In genomic region chr6:43059168-43060033, GRCh38 we compare ENCODE assay signal across 8 cellular contexts. TPM values are rescaled to one million over a fixed set of nuclear protein-coding genes. Genes with fewer than 3 reads are reported as not detected.
A peak's percentile ranks its signal among the peaks of the same experiment; 100 is the strongest.
DNase-seq lines count a peak whose midpoint lies in the region; ATAC-seq and TF ChIP-seq lines count a peak whose summit lies in the region.

KLC4 (plus strand) TSS chr6:43059631; CDS start chr6:43061336, 1,705 bp downstream.
MRPL2 (minus strand) TSS chr6:43059434; CDS start chr6:43059381, 53 bp downstream.

- peak; percentile 90 for DNase-seq in AG04449 (ENCODE audit: low read depth, low spot score)
- peak; percentile 96 for DNase-seq in NCI-H2227 treated with DMSO at 0.1 percent for 48 hours (lab: John Stamatoyannopoulos, UW)
- DNase-seq in WTC11 (ENCODE audit: low spot score) = peak; percentile 99
- peak; percentile 91 to 100 (median 98) for DNase-seq in caudate nucleus (lab: John Stamatoyannopoulos, UW)
- peak; percentile 96 to 97 (median 96) for DNase-seq in immature natural killer cell
- DNase-seq in smooth muscle cell of the brain vasculature (ENCODE audit: low read depth, low spot score) = peak; percentile 97

- peak within 1 kb of the TSS; percentile 98 for H3K27ac ChIP-seq in caudate nucleus (ENCODE audit: low read depth, low read length)

- H3K4me3 ChIP-seq in AG04449 (ENCODE audit: low read depth, low read length) = peak within 1 kb of the TSS; percentile 98

- H3K27ac Mint-ChIP-seq in WTC11 = peak within 1 kb of the TSS; percentile 99
- H3K27ac Mint-ChIP-seq in immature natural killer cell = peak within 1 kb of the TSS; percentile 98 to 100 (median 99)

- H3K4me3 Mint-ChIP-seq in WTC11 (peak within 1 kb of the TSS; percentile 91), immature natural killer cell (peak within 1 kb of the TSS; percentile 95 to 99 (median 98))

- POLR2A ChIA-PET in AG04449 (lab: Yijun Ruan, JAX) = interaction anchor here (0.6 to 1.8 kb wide), 6 partner anchors 20 to 114 kb away, joined by 3 to 7 read pairs (median 3); partner anchors contain the start of gene KLHDC3
- POLR2A ChIA-PET in WTC11 (lab: Charles Lee) = interaction anchor here (0.6 to 1.5 kb wide), 18 partner anchors 14 to 302 kb away, joined by 3 to 9 read pairs (median 4); partner anchors contain the start of genes BICRAL, KLHDC3, MEA1 and PEX6

- no peak for TF ChIP-seq CTCF in AG04449 (IDR thresholded peaks at IDR 0.05; ENCODE audit: insufficient read depth, low read length, missing control alignments)
- TF ChIP-seq CTCF in WTC11 (IDR thresholded peaks at IDR 0.05) = no peak

- H3K36me3 Mint-ChIP-seq in WTC11 (peaks cover 21% of the 10 kb centered on the region), immature natural killer cell (peaks cover 4 to 15% (median 15%) of the 10 kb centered on the region in 3 donors)

- no peaks in the 10 kb centered on the region for H3K9me3 Mint-ChIP-seq in WTC11
- no peaks in the 10 kb centered on the region for H3K9me3 Mint-ChIP-seq in immature natural killer cell

- ATAC-seq in GM18907 (IDR thresholded peaks at IDR 0.05; ENCODE audit: unreplicated experiment) (peak; percentile 90), HG03159 (IDR thresholded peaks at IDR 0.05; ENCODE audit: unreplicated experiment) (peak; percentile 89), WTC11 (peak; percentile 94)

- CTCF ChIA-PET in AG04449 (lab: Yijun Ruan, JAX) = interaction anchor here (1.4 to 5.1 kb wide), 4 partner anchors 11 to 85 kb away, joined by 4 to 39 read pairs (median 20); no protein-coding TSS in a partner anchor
- CTCF ChIA-PET in WTC11 (lab: Charles Lee) = interaction anchor here (0.8 to 3.3 kb wide), 9 partner anchors 17 to 169 kb away, joined by 3 to 24 read pairs (median 4); partner anchors contain the start of genes DNPH1, KLHDC3 and PTK7

- H3K4me1 Mint-ChIP-seq in WTC11 (peaks cover 21% of the 10 kb centered on the region), immature natural killer cell (peaks cover 40 to 48% of the 10 kb centered on the region in 2 donors)

- no peaks in the 10 kb centered on the region for H3K27me3 Mint-ChIP-seq in WTC11 (ENCODE audit: low read depth)
- peaks cover 0 to 5% (median 0%) of the 10 kb centered on the region in 3 donors for H3K27me3 Mint-ChIP-seq in immature natural killer cell (ENCODE audit: low read depth in 3 of 3)

TF ChIP-seq in WTC11, 78 proteins besides CTCF, POLR2A, EP300 and RAD21 (continues in another document):
- TF ChIP-seq USF1 (CRISPR knock-in tag; IDR thresholded peaks at IDR 0.05) = peak; percentile 76; the same call in 1 of the 2 replicates
- no peak for TF ChIP-seq HMGA2 (CRISPR knock-in tag; IDR thresholded peaks at IDR 0.05)
- peak; percentile 8; the same call in 1 of the 2 replicates for TF ChIP-seq ZNF232 (CRISPR knock-in tag; IDR thresholded peaks at IDR 0.05)
- TF ChIP-seq E2F4 (CRISPR knock-in tag; IDR thresholded peaks at IDR 0.05; ENCODE audit: borderline replicate concordance, low read depth) = no peak
- TF ChIP-seq SMAD3 (CRISPR knock-in tag; IDR thresholded peaks at IDR 0.05; ENCODE audit: borderline replicate concordance) = 0 out of 2 replicates have a peak, but pooled peaks have one; percentile 19
- peak; percentile 76 for TF ChIP-seq MAX (CRISPR knock-in tag; IDR thresholded peaks at IDR 0.05)
- no peak for TF ChIP-seq OVOL2 (CRISPR knock-in tag; IDR thresholded peaks at IDR 0.05; ENCODE audit: borderline replicate concordance)
- peak; percentile 83 for TF ChIP-seq USF2 (CRISPR knock-in tag; IDR thresholded peaks at IDR 0.05)
- TF ChIP-seq ARID4B (CRISPR knock-in tag; IDR thresholded peaks at IDR 0.05; ENCODE audit: borderline replicate concordance) = peak; percentile 49; the same call in 1 of the 2 replicates
- 0 out of 2 replicates have a peak, but pooled peaks have one; percentile 35 for TF ChIP-seq ETV6 (CRISPR knock-in tag; IDR thresholded peaks at IDR 0.05)
- TF ChIP-seq FOXK1 (CRISPR knock-in tag; IDR thresholded peaks at IDR 0.05) = peak; percentile 95
- TF ChIP-seq JUN (CRISPR knock-in tag; IDR thresholded peaks at IDR 0.05) = no peak
- TF ChIP-seq ZNF425 (CRISPR knock-in tag; conservative IDR thresholded peaks at IDR 0.05) = no peak
- TF ChIP-seq MYBL2 (CRISPR knock-in tag; IDR thresholded peaks at IDR 0.05) = 0 out of 2 replicates have a peak, but pooled peaks have one; percentile 33
- TF ChIP-seq SP1 (CRISPR knock-in tag; conservative IDR thresholded peaks at IDR 0.05) = peak; percentile 93
- TF ChIP-seq GABPB1 (CRISPR knock-in tag; IDR thresholded peaks at IDR 0.05) = 0 out of 2 replicates have a peak, but pooled peaks have one; percentile 41
- peak; percentile 99 for TF ChIP-seq CREM (CRISPR knock-in tag; IDR thresholded peaks at IDR 0.05)
- TF ChIP-seq GTF2I (CRISPR knock-in tag; conservative IDR thresholded peaks at IDR 0.05) = no peak

RNA-seq across cellular contexts. Expression of gene KLC4, which starts in this region (rescaled TPM):
- total RNA-seq in WTC11 (2021) = 31.2 to 36.4 TPM (median 35.7 TPM) in 3 replicates
- polyA plus RNA-seq in immature natural killer cell = 10 to 100 TPM in 2 of 3 donors, 1 to 10 TPM in 1; 9.1 to 14.4 (median 11.0) TPM

RNA-seq across cellular contexts. Expression of gene MRPL2, which starts in this region (rescaled TPM):
- 107 to 131 TPM (median 112 TPM) in 3 replicates for total RNA-seq in WTC11 (2021)
- polyA plus RNA-seq in immature natural killer cell = 10 to 100 TPM; 37.5 to 60.8 (median 54.0) TPM

Comparison
In these comparisons a context has a peak if more than half of its experiments do, and no peak if none do; other contexts are left out.
1. Peak in every context shown above with its lines: DNase-seq, ATAC-seq, H3K4me3 ChIP-seq and H3K27ac ChIP-seq.